In genomic region chr6:36827261-36828079, GRCh38 we compare ENCODE assay signal across 8 cellular contexts. TPM values are rescaled to one million over a fixed set of nuclear protein-coding genes. Genes with fewer than 3 reads are reported as not detected.
DNase-seq lines count a peak whose midpoint lies in the region; ATAC-seq and TF ChIP-seq lines count a peak whose summit lies in the region.

No MANE protein-coding gene starts in this region.

- WGBS in ovary, 3 donors: 28 to 38% (median 35%) methylated on average over 19 of the region's 19 CpGs

- H3K9me3 ChIP-seq in RWPE2 (ENCODE audit: severe bottlenecking) (no peaks in the 10 kb centered on the region), ovary (no peaks in the 10 kb centered on the region), MM.1S (replicated peaks; ENCODE audit: insufficient read depth, low read length) (no peaks in the 10 kb centered on the region)

- H3K36me3 ChIP-seq in RWPE2 (ENCODE audit: low read depth) (no peaks in the 10 kb centered on the region), ovary (no peaks in the 10 kb centered on the region), MM.1S (replicated peaks; ENCODE audit: insufficient read depth, low read length) (no peaks in the 10 kb centered on the region)

- intact Hi-C loops in ovary (cut with DNase I): no loop called here

- no peak for TF ChIP-seq CTCF in RWPE2 (IDR thresholded peaks at IDR 0.05; ENCODE audit: poor library complexity, severe bottlenecking)
- TF ChIP-seq CTCF in ovary (IDR thresholded peaks at IDR 0.05): no peak
- TF ChIP-seq CTCF in MM.1S (IDR thresholded peaks at IDR 0.05; ENCODE audit: low read length): no peak

- no peak overlapping the region for H3K4me3 ChIP-seq in RWPE2 (ENCODE audit: severe bottlenecking)
- no peak overlapping the region for H3K4me3 ChIP-seq in ovary
- H3K4me3 ChIP-seq in MM.1S (ENCODE audit: low read length): no peak overlapping the region

- no peak overlapping the region for H3K4me2 ChIP-seq in MM.1S (ENCODE audit: low read depth, low read length)

- TF ChIP-seq POLR2A in ovary (IDR thresholded peaks at IDR 0.05): no peak

- H4K20me1 ChIP-seq in MM.1S (ENCODE audit: insufficient read depth, low read length): no peaks in the 10 kb centered on the region

- peak overlapping the region; percentile 12 for H3K27ac ChIP-seq in RWPE2 (ENCODE audit: poor library complexity, severe bottlenecking)
- H3K27ac ChIP-seq in epithelial cell of prostate: no peak overlapping the region
- H3K27ac ChIP-seq in ovary: no peak overlapping the region
- H3K27ac ChIP-seq in MM.1S (ENCODE audit: low read length): no peak overlapping the region

- H3F3A ChIP-seq in MM.1S (ENCODE audit: insufficient read depth, low read length): no peaks in the 10 kb centered on the region

- H3K27me3 ChIP-seq in RWPE2 (ENCODE audit: insufficient read depth, poor library complexity, severe bottlenecking) (no peaks in the 10 kb centered on the region), ovary (no peaks in the 10 kb centered on the region), MM.1S (replicated peaks; ENCODE audit: insufficient read depth, low read length) (no peaks in the 10 kb centered on the region)

- TF ChIP-seq EP300 in ovary (IDR thresholded peaks at IDR 0.05): no peak

- DNase-seq in GDM1 (lab: John Stamatoyannopoulos, UW) (peak; percentile 90), RWPE2 (ENCODE audit: low spot score) (no peak), epithelial cell of prostate (ENCODE audit: low read depth, low spot score) (peak; percentile 31), ovary (peak in 4 of 5 donors; percentile 51 to 74 (median 61)), MM.1S (no peak), NCI-H1694 treated with DMSO at 0.1 percent for 48 hours (lab: John Stamatoyannopoulos, UW) (no peak), SK-N-DZ (ENCODE audit: low spot score) (no peak)

- H3K9me2 ChIP-seq in MM.1S (replicated peaks; ENCODE audit: insufficient read depth, low read length): no peaks in the 10 kb centered on the region

- H3K4me1 ChIP-seq in RWPE2 (ENCODE audit: insufficient read depth, poor library complexity, severe bottlenecking) (peaks cover 9% of the 10 kb centered on the region), ovary (ENCODE audit: insufficient read depth) (peaks cover 8% of the 10 kb centered on the region), MM.1S (ENCODE audit: low read length) (no peaks in the 10 kb centered on the region)

- no peak overlapping the region for H2AFZ ChIP-seq in MM.1S (ENCODE audit: low read length)

- ATAC-seq in RWPE2 (ENCODE audit: low read depth) (peak; percentile 65), HG02852 (IDR thresholded peaks at IDR 0.05; ENCODE audit: unreplicated experiment) (no peak)

- H3K9ac ChIP-seq in MM.1S (ENCODE audit: low read length): no peak overlapping the region

- no peaks in the 10 kb centered on the region for H3K79me2 ChIP-seq in MM.1S (ENCODE audit: low read length)

RNA-seq across cellular contexts. Expression of gene CPNE5, which starts 11.8 kb away (rescaled TPM):
- 10 to 100 TPM in 2 of 7 donors, 1 to 10 TPM in 5; 1.4 to 22.1 (median 7.8) TPM for total RNA-seq in ovary
- 1 to 10 TPM; 1.8 to 5.3 TPM for polyA plus RNA-seq in ovary
- 0.09 and 0.37 TPM in 2 replicates for polyA plus RNA-seq in SK-N-DZ (2014; cell fraction: cytosol; rRNA removed)
- 0.07 and 0.27 TPM in 2 replicates for polyA plus RNA-seq in SK-N-DZ (2014; cell fraction: nucleus; rRNA removed)

RNA-seq across cellular contexts. Expression of gene PPIL1, which starts 47.1 kb away (rescaled TPM):
- 10 to 100 TPM; 11.6 to 31.0 (median 21.2) TPM for total RNA-seq in ovary
- polyA plus RNA-seq in ovary: 10 to 100 TPM; 10.7 to 38.4 TPM
- 92.8 and 98.3 TPM in 2 replicates for polyA plus RNA-seq in SK-N-DZ (2014; cell fraction: cytosol; rRNA removed)
- polyA plus RNA-seq in SK-N-DZ (2014; cell fraction: nucleus; rRNA removed): 40.9 and 44.3 TPM in 2 replicates

RNA-seq across cellular contexts. Expression of gene C6orf89, which starts 58.3 kb away (rescaled TPM):
- 10 to 100 TPM; 23.1 to 73.8 (median 62.2) TPM for total RNA-seq in ovary
- 100 to 1,000 TPM in 1 of 2 donors, 10 to 100 TPM in 1; 32.9 to 102 TPM for polyA plus RNA-seq in ovary
- polyA plus RNA-seq in SK-N-DZ (2014; cell fraction: cytosol; rRNA removed): 23.4 and 37.6 TPM in 2 replicates
- polyA plus RNA-seq in SK-N-DZ (2014; cell fraction: nucleus; rRNA removed): 15.3 and 17.5 TPM in 2 replicates

Comparison
In these comparisons a context has a peak if more than half of its experiments do, and no peak if none do; other contexts are left out.
1. DNase-seq: peak in GDM1 (single experiment), epithelial cell of prostate (single experiment) and ovary (4 of 5); none in RWPE2 (single experiment), MM.1S (single experiment), NCI-H1694 treated with DMSO at 0.1 percent for 48 hours (single experiment) and SK-N-DZ (single experiment).